Comparison of ENCODE assay signal across 1 cellular context in the genomic region with DNA sequence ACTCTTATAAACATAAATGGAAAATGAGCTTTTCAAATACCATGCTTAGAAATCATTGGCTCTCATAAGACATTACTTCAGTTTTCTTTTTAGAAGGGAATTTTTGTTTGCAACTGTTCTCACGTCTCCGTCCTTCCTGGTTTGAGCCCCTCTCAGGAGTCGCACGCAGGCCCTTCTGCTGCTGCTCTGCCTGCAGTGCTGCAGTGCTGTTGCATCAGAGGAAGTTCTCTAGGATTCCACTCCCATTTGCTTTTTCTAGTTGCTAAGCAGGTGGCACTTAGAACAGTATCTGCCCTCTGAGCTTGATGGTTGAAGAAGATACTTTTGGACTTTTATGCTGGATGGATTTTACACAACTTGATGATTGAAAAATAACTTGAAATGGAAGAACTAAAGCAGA.
TF ChIP-seq lines count a peak whose summit lies in the region.

No MANE protein-coding gene starts in this region.

TF ChIP-seq in HepG2, 621 proteins besides CTCF, POLR2A, EP300 and RAD21 (continued from another document):
- TF ChIP-seq, protein P1, sequence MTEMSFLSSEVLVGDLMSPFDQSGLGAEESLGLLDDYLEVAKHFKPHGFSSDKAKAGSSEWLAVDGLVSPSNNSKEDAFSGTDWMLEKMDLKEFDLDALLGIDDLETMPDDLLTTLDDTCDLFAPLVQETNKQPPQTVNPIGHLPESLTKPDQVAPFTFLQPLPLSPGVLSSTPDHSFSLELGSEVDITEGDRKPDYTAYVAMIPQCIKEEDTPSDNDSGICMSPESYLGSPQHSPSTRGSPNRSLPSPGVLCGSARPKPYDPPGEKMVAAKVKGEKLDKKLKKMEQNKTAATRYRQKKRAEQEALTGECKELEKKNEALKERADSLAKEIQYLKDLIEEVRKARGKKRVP (CRISPR knock-in tag; IDR thresholded peaks at IDR 0.05): peak in 1 of 2 experiments; percentile 68; a peak in 2 of 4 replicates
- TF ChIP-seq ZSCAN9 (CRISPR knock-in tag; IDR thresholded peaks at IDR 0.05; ENCODE audit: borderline replicate concordance) (no peak), ZFYVE20 (CRISPR knock-in tag; IDR thresholded peaks at IDR 0.05; ENCODE audit: borderline replicate concordance, low read depth) (no peak), ADNP (CRISPR knock-in tag; IDR thresholded peaks at IDR 0.05) (no peak), BCL6 (CRISPR knock-in tag; IDR thresholded peaks at IDR 0.05) (peak; percentile 44; the same call in 1 of the 2 replicates), GABPB1 (CRISPR knock-in tag; IDR thresholded peaks at IDR 0.05) (no peak), ZNF558 (CRISPR knock-in tag; IDR thresholded peaks at IDR 0.05; ENCODE audit: borderline replicate concordance) (no peak), CEBPG (CRISPR knock-in tag; IDR thresholded peaks at IDR 0.05) (peak; percentile 70), CHD4 (IDR thresholded peaks at IDR 0.05; ENCODE audit: borderline replicate concordance, low read length) (no peak), ZC3H13 (CRISPR knock-in tag; IDR thresholded peaks at IDR 0.05) (no peak), CBFB (CRISPR knock-in tag; IDR thresholded peaks at IDR 0.05) (no peak), TEAD2 (CRISPR knock-in tag; IDR thresholded peaks at IDR 0.05) (no peak), NFYB (CRISPR knock-in tag; IDR thresholded peaks at IDR 0.05) (no peak), ZBTB7A (CRISPR knock-in tag; IDR thresholded peaks at IDR 0.05) (no peak), CEBPB (IDR thresholded peaks at IDR 0.05; ENCODE audit: borderline replicate concordance, low read depth, low read length) (peak; percentile 57; the same call in 1 of the 2 replicates), ZNF331 (CRISPR knock-in tag; IDR thresholded peaks at IDR 0.05) (no peak), DMAP1 (CRISPR knock-in tag; IDR thresholded peaks at IDR 0.05) (no peak), FIP1L1 (IDR thresholded peaks at IDR 0.05; ENCODE audit: borderline replicate concordance, insufficient read depth, low read depth, low read length) (no peak), PHF5A (CRISPR knock-in tag; IDR thresholded peaks at IDR 0.05; ENCODE audit: low read depth, unreplicated experiment) (no peak), SIN3A (IDR thresholded peaks at IDR 0.05; ENCODE audit: borderline replicate concordance, low read depth, low read length) (no peak), RBM22 (optimal IDR thresholded peaks at IDR 0.05; ENCODE audit: low read length) (no peak)
- TF ChIP-seq, protein P2, sequence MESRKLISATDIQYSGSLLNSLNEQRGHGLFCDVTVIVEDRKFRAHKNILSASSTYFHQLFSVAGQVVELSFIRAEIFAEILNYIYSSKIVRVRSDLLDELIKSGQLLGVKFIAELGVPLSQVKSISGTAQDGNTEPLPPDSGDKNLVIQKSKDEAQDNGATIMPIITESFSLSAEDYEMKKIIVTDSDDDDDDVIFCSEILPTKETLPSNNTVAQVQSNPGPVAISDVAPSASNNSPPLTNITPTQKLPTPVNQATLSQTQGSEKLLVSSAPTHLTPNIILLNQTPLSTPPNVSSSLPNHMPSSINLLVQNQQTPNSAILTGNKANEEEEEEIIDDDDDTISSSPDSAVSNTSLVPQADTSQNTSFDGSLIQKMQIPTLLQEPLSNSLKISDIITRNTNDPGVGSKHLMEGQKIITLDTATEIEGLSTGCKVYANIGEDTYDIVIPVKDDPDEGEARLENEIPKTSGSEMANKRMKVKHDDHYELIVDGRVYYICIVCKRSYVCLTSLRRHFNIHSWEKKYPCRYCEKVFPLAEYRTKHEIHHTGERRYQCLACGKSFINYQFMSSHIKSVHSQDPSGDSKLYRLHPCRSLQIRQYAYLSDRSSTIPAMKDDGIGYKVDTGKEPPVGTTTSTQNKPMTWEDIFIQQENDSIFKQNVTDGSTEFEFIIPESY (CRISPR knock-in tag; IDR thresholded peaks at IDR 0.05): no peak
- TF ChIP-seq, protein P3, sequence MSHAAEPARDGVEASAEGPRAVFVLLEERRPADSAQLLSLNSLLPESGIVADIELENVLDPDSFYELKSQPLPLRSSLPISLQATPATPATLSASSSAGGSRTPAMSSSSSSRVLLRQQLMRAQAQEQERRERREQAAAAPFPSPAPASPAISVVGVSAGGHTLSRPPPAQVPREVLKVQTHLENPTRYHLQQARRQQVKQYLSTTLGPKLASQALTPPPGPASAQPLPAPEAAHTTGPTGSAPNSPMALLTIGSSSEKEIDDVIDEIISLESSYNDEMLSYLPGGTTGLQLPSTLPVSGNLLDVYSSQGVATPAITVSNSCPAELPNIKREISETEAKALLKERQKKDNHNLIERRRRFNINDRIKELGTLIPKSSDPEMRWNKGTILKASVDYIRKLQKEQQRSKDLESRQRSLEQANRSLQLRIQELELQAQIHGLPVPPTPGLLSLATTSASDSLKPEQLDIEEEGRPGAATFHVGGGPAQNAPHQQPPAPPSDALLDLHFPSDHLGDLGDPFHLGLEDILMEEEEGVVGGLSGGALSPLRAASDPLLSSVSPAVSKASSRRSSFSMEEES (CRISPR knock-in tag; IDR thresholded peaks at IDR 0.05): no peak
- TF ChIP-seq, protein P4, sequence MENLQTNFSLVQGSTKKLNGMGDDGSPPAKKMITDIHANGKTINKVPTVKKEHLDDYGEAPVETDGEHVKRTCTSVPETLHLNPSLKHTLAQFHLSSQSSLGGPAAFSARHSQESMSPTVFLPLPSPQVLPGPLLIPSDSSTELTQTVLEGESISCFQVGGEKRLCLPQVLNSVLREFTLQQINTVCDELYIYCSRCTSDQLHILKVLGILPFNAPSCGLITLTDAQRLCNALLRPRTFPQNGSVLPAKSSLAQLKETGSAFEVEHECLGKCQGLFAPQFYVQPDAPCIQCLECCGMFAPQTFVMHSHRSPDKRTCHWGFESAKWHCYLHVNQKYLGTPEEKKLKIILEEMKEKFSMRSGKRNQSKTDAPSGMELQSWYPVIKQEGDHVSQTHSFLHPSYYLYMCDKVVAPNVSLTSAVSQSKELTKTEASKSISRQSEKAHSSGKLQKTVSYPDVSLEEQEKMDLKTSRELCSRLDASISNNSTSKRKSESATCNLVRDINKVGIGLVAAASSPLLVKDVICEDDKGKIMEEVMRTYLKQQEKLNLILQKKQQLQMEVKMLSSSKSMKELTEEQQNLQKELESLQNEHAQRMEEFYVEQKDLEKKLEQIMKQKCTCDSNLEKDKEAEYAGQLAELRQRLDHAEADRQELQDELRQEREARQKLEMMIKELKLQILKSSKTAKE (CRISPR knock-in tag; IDR thresholded peaks at IDR 0.05; ENCODE audit: borderline replicate concordance): no peak
- TF ChIP-seq, protein P5, sequence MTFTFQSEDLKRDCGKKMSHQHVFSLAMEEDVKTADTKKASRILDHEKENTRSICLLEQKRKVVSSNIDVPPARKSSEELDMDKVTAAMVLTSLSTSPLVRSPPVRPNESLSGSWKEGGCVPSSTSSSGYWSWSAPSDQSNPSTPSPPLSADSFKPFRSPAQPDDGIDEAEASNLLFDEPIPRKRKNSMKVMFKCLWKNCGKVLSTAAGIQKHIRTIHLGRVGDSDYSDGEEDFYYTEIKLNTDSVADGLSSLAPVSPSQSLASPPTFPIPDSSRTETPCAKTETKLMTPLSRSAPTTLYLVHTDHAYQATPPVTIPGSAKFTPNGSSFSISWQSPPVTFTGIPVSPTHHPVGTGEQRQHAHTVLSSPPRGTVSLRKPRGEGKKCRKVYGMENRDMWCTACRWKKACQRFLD (CRISPR knock-in tag; IDR thresholded peaks at IDR 0.05; ENCODE audit: borderline replicate concordance): no peak
